In the genomic region with DNA sequence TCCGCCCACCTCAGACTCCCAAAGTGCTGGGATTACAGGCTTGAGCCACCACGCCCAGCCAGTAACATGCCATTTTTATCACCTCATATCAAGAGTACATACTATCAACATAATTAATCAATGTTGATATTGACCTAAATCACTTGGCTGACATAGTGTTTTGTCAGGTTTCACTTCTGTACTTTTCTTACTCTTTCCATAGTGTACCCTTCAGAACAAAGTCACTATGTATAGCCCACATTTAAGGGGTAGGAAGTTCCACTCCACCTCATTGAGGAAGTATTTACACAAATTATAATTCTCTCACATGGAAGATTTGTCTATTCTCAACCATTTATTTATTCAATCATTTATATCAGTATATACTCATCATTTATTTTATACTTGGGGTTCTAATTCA, we compare ENCODE assay signal across 32 cellular contexts.
"Had no signal": no experiment of that assay in that cellular context is flagged by ENCODE, and none has a peak within 500 bp of the region (broad histone marks: within the 10 kb centered on the region; RNA-seq: fewer than 3 reads in every experiment).

No MANE protein-coding gene starts in this region.

- H3K9me3 Mint-ChIP-seq: activated CD4-positive, alpha-beta memory T cell treated with anti-CD3 and anti-CD28 coated beads for 36 hours; activated CD4-positive, alpha-beta T cell treated with anti-CD3 and anti-CD28 coated beads, Interleukin-2, amount 10 ng/mL, durations not matched to agents 24 days and 14 days; activated T-helper 1 cell treated with anti-CD3 and anti-CD28 coated beads, Interleukin-12 subunit alpha, Interleukin-12 subunit beta, Interleukin-2, Interleukin-4 antibody, amounts not matched to agents 30 ng/mL and 10 ng/mL and 1 ng/mL, durations not matched to agents 14 hours and 24 hours and 36 hours; activated T-helper 2 cell treated with anti-CD3 and anti-CD28 coated beads, Interferon-gamma antibody, Interleukin-2, Interleukin-4, amounts not matched to agents 10 μg/mL and 5 μg/mL and 100 μg/mL, durations not matched to agents 14 hours and 24 hours and 36 hours; effector memory CD8-positive, alpha-beta T cell; T-helper 2 cell treated with Interferon-gamma antibody and Interleukin-4, amounts not matched to agents 5 μg/mL and 100 μg/mL, for 36 hours had no signal

- H3K4me1 ChIP-seq: body of pancreas, foreskin keratinocyte, gastrocnemius medialis, heart right ventricle had no signal

- H3K4me3 ChIP-seq: body of pancreas, esophagus muscularis mucosa, gastrocnemius medialis, heart right ventricle had no signal

- H3K9me3 ChIP-seq: body of pancreas, esophagus muscularis mucosa, gastrocnemius medialis, heart right ventricle had no signal

- DNase-seq: activated CD4-positive, alpha-beta memory T cell treated with anti-CD3 and anti-CD28 coated beads for 36 hours; activated CD4-positive, alpha-beta T cell treated with anti-CD3 and anti-CD28 coated beads for 36 hours; activated CD4-positive, alpha-beta T cell treated with anti-CD3 and anti-CD28 coated beads, Interleukin-2, amount 10 ng/mL, durations not matched to agents 24 days and 14 days; activated CD4-positive, CD25-positive, alpha-beta regulatory T cell; activated CD4-positive, CD25-positive, alpha-beta regulatory T cell treated with anti-CD3 and anti-CD28 coated beads, Interleukin-2, amount 50 U/mL, for 72 hours; activated CD8-positive, alpha-beta memory T cell treated with anti-CD3 and anti-CD28 coated beads, Interleukin-2, amount 10 ng/mL, durations not matched to agents 7 days and 5 days; activated CD8-positive, alpha-beta memory T cell treated with anti-CD3 and anti-CD28 coated beads, Interleukin-2, amount 50 U/mL, for 4 hours; activated CD8-positive, alpha-beta T cell treated with anti-CD3 and anti-CD28 coated beads, Interleukin-2, amount 10 ng/mL, durations not matched to agents 7 days and 5 days; activated effector memory CD4-positive, alpha-beta T cell treated with anti-CD3 and anti-CD28 coated beads, Interleukin-2, amount 50 U/mL, for 16 hours; activated naive CD4-positive, alpha-beta T cell treated with anti-CD3 and anti-CD28 coated beads, Interleukin-2, amount 50 U/mL, for 16 hours; activated T-cell treated with anti-CD3 and anti-CD28 coated beads, Interleukin-2, amount 50 U/mL, for 1 hour; activated T-cell treated with anti-CD3 and anti-CD28 coated beads, Interleukin-2, amount 50 U/mL, for 48 hours; amniotic stem cell; anterior cingulate cortex; body of pancreas; caudate nucleus; cortex of kidney; dermis blood vessel endothelial cell; effector CD4-positive, alpha-beta T cell; effector memory CD8-positive, alpha-beta T cell; erythroblast; foreskin keratinocyte; gastrocnemius medialis; heart right ventricle; T-helper 1 cell; T-helper 17 cell; T1000 had no signal

- H3K27ac ChIP-seq: body of pancreas, esophagus muscularis mucosa, foreskin keratinocyte, gastrocnemius medialis, heart right ventricle had no signal

- H3K27me3 ChIP-seq: body of pancreas, esophagus muscularis mucosa, foreskin keratinocyte, gastrocnemius medialis, heart right ventricle had no signal

- H3K4me3 Mint-ChIP-seq: activated CD4-positive, alpha-beta memory T cell treated with anti-CD3 and anti-CD28 coated beads for 36 hours; activated CD4-positive, alpha-beta T cell treated with anti-CD3 and anti-CD28 coated beads for 36 hours; activated CD4-positive, alpha-beta T cell treated with anti-CD3 and anti-CD28 coated beads, Interleukin-2, amount 10 ng/mL, durations not matched to agents 24 days and 14 days; activated CD8-positive, alpha-beta memory T cell treated with anti-CD3 and anti-CD28 coated beads, Interleukin-2, amount 10 ng/mL, durations not matched to agents 7 days and 5 days; activated CD8-positive, alpha-beta T cell treated with anti-CD3 and anti-CD28 coated beads, Interleukin-2, amount 10 ng/mL, durations not matched to agents 7 days and 5 days; activated naive CD8-positive, alpha-beta T cell; activated T-helper 1 cell treated with anti-CD3 and anti-CD28 coated beads, Interleukin-12 subunit alpha, Interleukin-12 subunit beta, Interleukin-2, Interleukin-4 antibody, amounts not matched to agents 30 ng/mL and 10 ng/mL and 1 ng/mL, durations not matched to agents 14 hours and 24 hours and 36 hours; effector memory CD8-positive, alpha-beta T cell; T-helper 17 cell; T-helper 2 cell treated with Interferon-gamma antibody and Interleukin-4, amounts not matched to agents 5 μg/mL and 100 μg/mL, for 36 hours had no signal

- H3K27ac Mint-ChIP-seq: activated CD4-positive, alpha-beta memory T cell treated with anti-CD3 and anti-CD28 coated beads for 36 hours; activated CD4-positive, alpha-beta T cell treated with anti-CD3 and anti-CD28 coated beads for 36 hours; activated CD4-positive, alpha-beta T cell treated with anti-CD3 and anti-CD28 coated beads, Interleukin-2, amount 10 ng/mL, durations not matched to agents 24 days and 14 days; activated CD8-positive, alpha-beta memory T cell treated with anti-CD3 and anti-CD28 coated beads, Interleukin-2, amount 10 ng/mL, durations not matched to agents 7 days and 5 days; activated CD8-positive, alpha-beta T cell treated with anti-CD3 and anti-CD28 coated beads, Interleukin-2, amount 10 ng/mL, durations not matched to agents 7 days and 5 days; activated naive CD8-positive, alpha-beta T cell; activated T-helper 1 cell treated with anti-CD3 and anti-CD28 coated beads, Interleukin-12 subunit alpha, Interleukin-12 subunit beta, Interleukin-2, Interleukin-4 antibody, amounts not matched to agents 30 ng/mL and 10 ng/mL and 1 ng/mL, durations not matched to agents 14 hours and 24 hours and 36 hours; activated T-helper 2 cell treated with anti-CD3 and anti-CD28 coated beads, Interferon-gamma antibody, Interleukin-2, Interleukin-4, amounts not matched to agents 10 μg/mL and 5 μg/mL and 100 μg/mL, durations not matched to agents 14 hours and 24 hours and 36 hours; T-helper 2 cell treated with Interferon-gamma antibody and Interleukin-4, amounts not matched to agents 5 μg/mL and 100 μg/mL, for 36 hours had no signal

- H3K27me3 Mint-ChIP-seq: activated CD4-positive, alpha-beta memory T cell treated with anti-CD3 and anti-CD28 coated beads for 36 hours; activated CD4-positive, alpha-beta T cell treated with anti-CD3 and anti-CD28 coated beads for 36 hours; activated CD4-positive, alpha-beta T cell treated with anti-CD3 and anti-CD28 coated beads, Interleukin-2, amount 10 ng/mL, durations not matched to agents 24 days and 14 days; activated CD8-positive, alpha-beta memory T cell treated with anti-CD3 and anti-CD28 coated beads, Interleukin-2, amount 10 ng/mL, durations not matched to agents 7 days and 5 days; activated naive CD8-positive, alpha-beta T cell; effector memory CD8-positive, alpha-beta T cell; T-helper 17 cell had no signal

- ATAC-seq: activated CD4-positive, alpha-beta T cell treated with anti-CD3 and anti-CD28 coated beads for 36 hours; activated CD8-positive, alpha-beta memory T cell treated with anti-CD3 and anti-CD28 coated beads, Interleukin-2, amount 10 ng/mL, durations not matched to agents 7 days and 5 days; activated CD8-positive, alpha-beta T cell treated with anti-CD3 and anti-CD28 coated beads, Interleukin-2, amount 10 ng/mL, durations not matched to agents 7 days and 5 days; body of pancreas; effector memory CD8-positive, alpha-beta T cell; foreskin keratinocyte; gastrocnemius medialis; heart right ventricle; T-helper 17 cell had no signal
